12 cellular contexts compared by ENCODE assay signal in genomic region chr10:60388116-60388515, GRCh38.
"Had no signal": no experiment of that assay in that cellular context is flagged by ENCODE, and none has a peak within 500 bp of the region (broad histone marks: within the 10 kb centered on the region; RNA-seq: fewer than 3 reads in every experiment).

No MANE protein-coding gene starts in this region.

- H3K27me3 Mint-ChIP-seq: activated CD4-positive, alpha-beta memory T cell treated with anti-CD3 and anti-CD28 coated beads for 36 hours; activated naive CD8-positive, alpha-beta T cell treated with anti-CD3 and anti-CD28 coated beads for 36 hours had no signal

- H3K4me3 Mint-ChIP-seq: activated CD4-positive, alpha-beta memory T cell treated with anti-CD3 and anti-CD28 coated beads for 36 hours; activated naive CD8-positive, alpha-beta T cell treated with anti-CD3 and anti-CD28 coated beads for 36 hours had no signal

- H3K27ac Mint-ChIP-seq: activated CD4-positive, alpha-beta memory T cell treated with anti-CD3 and anti-CD28 coated beads for 36 hours; activated naive CD8-positive, alpha-beta T cell treated with anti-CD3 and anti-CD28 coated beads for 36 hours had no signal

- H3K36me3 Mint-ChIP-seq: activated CD4-positive, alpha-beta memory T cell treated with anti-CD3 and anti-CD28 coated beads for 36 hours; activated naive CD8-positive, alpha-beta T cell treated with anti-CD3 and anti-CD28 coated beads for 36 hours had no signal

- H3K27me3 ChIP-seq: colonic mucosa, gastrocnemius medialis, neutrophil, right atrium auricular region, upper lobe of left lung had no signal

- H3K27ac ChIP-seq: colonic mucosa, gastrocnemius medialis, neutrophil, right atrium auricular region, upper lobe of left lung had no signal

- H3K4me1 ChIP-seq: colonic mucosa, gastrocnemius medialis had no signal

- H3K4me1 Mint-ChIP-seq: activated naive CD8-positive, alpha-beta T cell treated with anti-CD3 and anti-CD28 coated beads for 36 hours had no signal

- H3K4me3 ChIP-seq: colonic mucosa, gastrocnemius medialis, right atrium auricular region, upper lobe of left lung had no signal

- H3K36me3 ChIP-seq: colonic mucosa, gastrocnemius medialis, neutrophil, right atrium auricular region, upper lobe of left lung had no signal

- H3K9me3 Mint-ChIP-seq: activated CD4-positive, alpha-beta memory T cell treated with anti-CD3 and anti-CD28 coated beads for 36 hours; activated naive CD8-positive, alpha-beta T cell treated with anti-CD3 and anti-CD28 coated beads for 36 hours had no signal

- H3K9me3 ChIP-seq: colonic mucosa, gastrocnemius medialis, neutrophil, right atrium auricular region, upper lobe of left lung had no signal

- ATAC-seq: gastrocnemius medialis had no signal

- DNase-seq: activated CD4-positive, alpha-beta T cell treated with anti-CD3 and anti-CD28 coated beads for 1 hour; activated gamma-delta T cell treated with Interleukin-2 at 50 U/mL for 16 hours; activated naive CD8-positive, alpha-beta T cell treated with anti-CD3 and anti-CD28 coated beads for 36 hours; activated T-cell treated with anti-CD3 and anti-CD28 coated beads, Interleukin-2, amount 50 U/mL, for 48 hours; colonic mucosa; effector CD4-positive, alpha-beta T cell; gastrocnemius medialis; SW 1271; upper lobe of left lung had no signal
